In the genomic region with DNA sequence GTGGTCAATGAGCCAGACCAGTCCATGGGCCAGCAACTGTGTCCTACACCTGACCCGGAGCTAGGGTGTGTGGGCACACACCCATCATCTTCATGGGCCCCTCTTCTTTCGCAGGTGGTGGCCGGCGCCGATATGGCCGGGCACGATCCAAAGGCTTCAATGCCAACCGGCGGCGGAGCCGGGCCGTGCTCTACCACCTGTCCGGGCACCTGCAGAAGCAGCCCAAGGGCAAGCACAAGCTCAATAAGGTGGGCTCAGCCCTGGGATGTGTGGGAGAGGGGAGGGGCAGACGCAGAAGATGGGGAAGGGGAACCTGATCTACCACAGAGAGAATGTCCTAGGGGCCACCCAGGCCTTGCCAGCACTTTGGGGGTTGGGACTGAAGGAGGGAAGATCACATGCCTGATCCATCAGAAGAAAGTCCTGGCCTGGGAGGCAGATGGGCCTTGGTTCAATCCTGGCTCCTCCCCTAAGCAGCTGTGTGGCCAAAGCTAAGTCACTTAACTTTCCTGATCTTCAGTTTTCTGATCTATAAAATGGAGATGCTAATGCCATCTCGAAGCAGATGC, we compare ENCODE assay signal across 15 cellular contexts. TPM values are rescaled to one million over a fixed set of nuclear protein-coding genes. Genes with fewer than 3 reads are reported as not detected.
DNase-seq lines count a peak whose midpoint lies in the region; ATAC-seq and TF ChIP-seq lines count a peak whose summit lies in the region.
"Had no signal": no experiment of that assay in that cellular context is flagged by ENCODE, and none has a peak within 500 bp of the region (broad histone marks: within the 10 kb centered on the region; RNA-seq: fewer than 3 reads in every experiment).

No MANE protein-coding gene starts in this region.

- no peak for TF ChIP-seq CTCF in spleen (IDR thresholded peaks at IDR 0.05 in 8 of 11, conservative IDR thresholded peaks at IDR 0.05 in 3 of 11)

- 93 to 97% (median 96%) methylated on average over 10 to 15 of the region's 15 CpGs for WGBS in spleen, 5 donors

- H3K4me3 Mint-ChIP-seq in activated naive CD8-positive, alpha-beta T cell treated with anti-CD3 and anti-CD28 coated beads for 36 hours, result no peak overlapping the region
- no peak overlapping the region for H3K4me3 Mint-ChIP-seq in activated naive CD8-positive, alpha-beta T cell treated with anti-CD3 and anti-CD28 coated beads, Interleukin-2, amount 50 U/mL, for 24 hours
- H3K4me3 Mint-ChIP-seq: CD8-positive, alpha-beta T cell had no signal

- no peak for DNase-seq in activated naive CD8-positive, alpha-beta T cell treated with anti-CD3 and anti-CD28 coated beads for 36 hours
- no peak for DNase-seq in activated naive CD8-positive, alpha-beta T cell treated with anti-CD3 and anti-CD28 coated beads, Interleukin-2, amount 50 U/mL, for 24 hours
- DNase-seq in H7, result peak; percentile 48
- DNase-seq in islet precursor cell, result peak; percentile 53
- DNase-seq in spleen, result peak; percentile 65
- no peak for DNase-seq in ureter (ENCODE audit: low spot score)
- DNase-seq: AML-193, Kasumi-1, NCI-H1105 treated with DMSO at 0.1 percent for 48 hours, NCI-H187, NCI-H446, SHP77 treated with DMSO at 0.1 percent for 48 hours had no signal

- H3K27ac ChIP-seq in spleen, result no peak overlapping the region

- H3K9me3 ChIP-seq in spleen, result no peaks in the 10 kb centered on the region

- peaks cover 19% of the 10 kb centered on the region for H3K4me1 Mint-ChIP-seq in activated naive CD8-positive, alpha-beta T cell treated with anti-CD3 and anti-CD28 coated beads for 36 hours
- H3K4me1 Mint-ChIP-seq in activated naive CD8-positive, alpha-beta T cell treated with anti-CD3 and anti-CD28 coated beads, Interleukin-2, amount 50 U/mL, for 24 hours, result peaks cover 26% of the 10 kb centered on the region

- H3K36me3 Mint-ChIP-seq in activated naive CD8-positive, alpha-beta T cell treated with anti-CD3 and anti-CD28 coated beads for 36 hours, result no peaks in the 10 kb centered on the region
- no peaks in the 10 kb centered on the region for H3K36me3 Mint-ChIP-seq in activated naive CD8-positive, alpha-beta T cell treated with anti-CD3 and anti-CD28 coated beads, Interleukin-2, amount 50 U/mL, for 24 hours (ENCODE audit: low read depth)
- H3K36me3 Mint-ChIP-seq: CD8-positive, alpha-beta T cell had no signal

- H3K9me3 Mint-ChIP-seq in activated naive CD8-positive, alpha-beta T cell treated with anti-CD3 and anti-CD28 coated beads for 36 hours, result no peaks in the 10 kb centered on the region
- H3K9me3 Mint-ChIP-seq in activated naive CD8-positive, alpha-beta T cell treated with anti-CD3 and anti-CD28 coated beads, Interleukin-2, amount 50 U/mL, for 24 hours, result no peaks in the 10 kb centered on the region
- H3K9me3 Mint-ChIP-seq: CD8-positive, alpha-beta T cell had no signal

- no peak overlapping the region for H3K4me3 ChIP-seq in H7 (ENCODE audit: insufficient read depth, low read depth, low read length)
- H3K4me3 ChIP-seq in spleen, result no peak overlapping the region

- peaks cover 91% of the 10 kb centered on the region for H3K27me3 ChIP-seq in H7 (ENCODE audit: control insufficient read depth, insufficient read depth, low read length)
- peaks cover 0 to 78% (median 27%) of the 10 kb centered on the region in 7 donors for H3K27me3 ChIP-seq in spleen (replicated peaks in 1 of 7)

- H3K36me3 ChIP-seq in H7 (replicated peaks; ENCODE audit: control insufficient read depth, insufficient read depth, low read length), result no peaks in the 10 kb centered on the region
- H3K36me3 ChIP-seq in spleen, result no peaks in the 10 kb centered on the region

- peaks cover 2 to 30% (median 22%) of the 10 kb centered on the region in 6 donors for H3K4me1 ChIP-seq in spleen

- peak overlapping the region; percentile 43 for H3K27ac Mint-ChIP-seq in activated naive CD8-positive, alpha-beta T cell treated with anti-CD3 and anti-CD28 coated beads for 36 hours
- no peak overlapping the region for H3K27ac Mint-ChIP-seq in activated naive CD8-positive, alpha-beta T cell treated with anti-CD3 and anti-CD28 coated beads, Interleukin-2, amount 50 U/mL, for 24 hours

- ATAC-seq in activated naive CD8-positive, alpha-beta T cell treated with anti-CD3 and anti-CD28 coated beads, Interleukin-2, amount 50 U/mL, for 24 hours, result no peak
- ATAC-seq in GM21360 (IDR thresholded peaks at IDR 0.05; ENCODE audit: unreplicated experiment), result no peak
- ATAC-seq: CD8-positive, alpha-beta T cell; Panc1 had no signal

- peaks cover 24% of the 10 kb centered on the region for H3K27me3 Mint-ChIP-seq in activated naive CD8-positive, alpha-beta T cell treated with anti-CD3 and anti-CD28 coated beads for 36 hours
- peaks cover 29% of the 10 kb centered on the region for H3K27me3 Mint-ChIP-seq in activated naive CD8-positive, alpha-beta T cell treated with anti-CD3 and anti-CD28 coated beads, Interleukin-2, amount 50 U/mL, for 24 hours

- no peak for TF ChIP-seq POLR2A in spleen (IDR thresholded peaks at IDR 0.05)

- intact Hi-C loops in spleen (cut with DNase I; ENCODE audit: low total_unique reads), result no loop called here

RNA-seq across cellular contexts. Expression of gene KCNH3, which starts 3.8 kb away (rescaled TPM):
- 10 to 100 TPM; 10.2 to 10.9 TPM for total RNA-seq in activated naive CD8-positive, alpha-beta T cell treated with anti-CD3 and anti-CD28 coated beads for 36 hours
- total RNA-seq in H7 (2014; rRNA removed; shearing (Covaris generic)), result 0.97 TPM in 1 of 2 replicates, not detected in the other
- total RNA-seq in spleen, result 1 to 10 TPM in 4 of 7 donors, under 1 TPM in 3; 0.41 to 2.9 (median 1.0) TPM
- polyA plus RNA-seq in spleen, result under 1 TPM; 0.33 to 0.83 (median 0.61) TPM
- total RNA-seq in ureter, result 1.1 TPM

RNA-seq across cellular contexts. Expression of gene MCRS1, which starts 25.3 kb away (rescaled TPM):
- 10 to 100 TPM; 73.6 to 78.2 TPM for total RNA-seq in activated naive CD8-positive, alpha-beta T cell treated with anti-CD3 and anti-CD28 coated beads for 36 hours
- 113 and 124 TPM in 2 replicates for total RNA-seq in H7 (2014; rRNA removed; shearing (Covaris generic))
- total RNA-seq in spleen (10 to 100 TPM; 44.3 to 63.5 (median 54.2) TPM), ureter (55.4 TPM)
- 10 to 100 TPM; 44.1 to 64.7 (median 61.1) TPM for polyA plus RNA-seq in spleen

Comparison
In these comparisons a context has a peak if more than half of its experiments do, and no peak if none do; other contexts are left out.
1. DNase-seq: peak in H7 (single experiment), islet precursor cell (single experiment) and spleen (single experiment); none in activated naive CD8-positive, alpha-beta T cell treated with anti-CD3 and anti-CD28 coated beads for 36 hours (single experiment), activated naive CD8-positive, alpha-beta T cell treated with anti-CD3 and anti-CD28 coated beads, Interleukin-2, amount 50 U/mL, for 24 hours (single experiment) and ureter (single experiment).